Comparison of ENCODE assay signal across 28 cellular contexts in the genomic region with DNA sequence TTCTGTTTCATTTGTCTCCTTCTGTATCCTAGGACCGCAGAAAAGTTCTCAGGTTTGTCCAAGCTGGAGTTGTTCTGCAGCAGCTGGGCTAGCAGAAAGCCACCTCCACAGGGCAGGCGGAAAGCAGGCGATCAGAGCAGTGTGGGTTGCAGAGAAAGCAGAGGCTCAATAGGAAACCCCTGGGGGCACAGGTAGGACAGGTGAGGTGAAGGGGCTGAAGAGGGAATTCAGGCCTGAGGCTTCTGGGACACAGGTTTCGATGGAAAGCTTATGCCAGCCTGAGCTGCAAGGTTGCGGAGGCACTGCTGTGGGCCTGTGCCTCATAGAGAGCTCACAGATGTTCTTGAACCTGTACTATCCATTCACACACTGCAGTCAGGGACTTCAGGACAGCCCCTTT.
"Had no signal": no experiment of that assay in that cellular context is flagged by ENCODE, and none has a peak within 500 bp of the region (broad histone marks: within the 10 kb centered on the region; RNA-seq: fewer than 3 reads in every experiment).

No MANE protein-coding gene starts in this region.

- H3K27me3 Mint-ChIP-seq: activated CD4-positive, alpha-beta memory T cell treated with anti-CD3 and anti-CD28 coated beads, Interleukin-2, amount 10 ng/mL, durations not matched to agents 7 days and 5 days; activated CD8-positive, alpha-beta memory T cell treated with anti-CD3 and anti-CD28 coated beads, Interleukin-2, amount 10 ng/mL, durations not matched to agents 7 days and 5 days; activated naive CD4-positive, alpha-beta T cell treated with anti-CD3 and anti-CD28 coated beads, Interleukin-2, amount 10 ng/mL, durations not matched to agents 7 days and 5 days; stimulated activated naive CD8-positive, alpha-beta T cell treated with anti-CD3 and anti-CD28 coated beads, Interleukin-15, Interleukin-2, amounts not matched to agents 100 ng/mL and 50 ng/mL, for 24 hours had no signal

- H3K79me2 ChIP-seq: hepatocyte had no signal

- H3K27ac Mint-ChIP-seq: activated CD4-positive, alpha-beta memory T cell treated with anti-CD3 and anti-CD28 coated beads, Interleukin-2, amount 10 ng/mL, durations not matched to agents 7 days and 5 days; activated CD8-positive, alpha-beta memory T cell treated with anti-CD3 and anti-CD28 coated beads, Interleukin-2, amount 10 ng/mL, durations not matched to agents 7 days and 5 days; activated naive CD4-positive, alpha-beta T cell treated with anti-CD3 and anti-CD28 coated beads, Interleukin-2, amount 10 ng/mL, durations not matched to agents 7 days and 5 days; effector memory CD8-positive, alpha-beta T cell; natural killer cell treated with Interleukin-12 subunit alpha and Interleukin-12 subunit beta and Interleukin-15 and Interleukin-18, amount 100 ng/mL, for 72 hours; stimulated activated naive CD8-positive, alpha-beta T cell treated with anti-CD3 and anti-CD28 coated beads, Interleukin-15, Interleukin-2, amounts not matched to agents 100 ng/mL and 50 ng/mL, for 24 hours; T-helper 17 cell had no signal

- H3K9me3 ChIP-seq: colonic mucosa, esophagus muscularis mucosa, neutrophil, pancreas, thyroid gland, upper lobe of right lung had no signal

- DNase-seq: activated CD4-positive, alpha-beta memory T cell treated with anti-CD3 and anti-CD28 coated beads, Interleukin-2, amount 10 ng/mL, durations not matched to agents 7 days and 5 days; activated CD4-positive, alpha-beta T cell treated with anti-CD3 and anti-CD28 coated beads for 4 hours; activated CD4-positive, CD25-positive, alpha-beta regulatory T cell; activated CD8-positive, alpha-beta memory T cell treated with anti-CD3 and anti-CD28 coated beads, Interleukin-2, amount 10 ng/mL, durations not matched to agents 7 days and 5 days; activated effector memory CD4-positive, alpha-beta T cell treated with anti-CD3 and anti-CD28 coated beads, Interleukin-2, amount 50 U/mL, for 16 hours; activated naive CD4-positive, alpha-beta T cell treated with anti-CD3 and anti-CD28 coated beads, Interleukin-2, amount 10 ng/mL, durations not matched to agents 7 days and 5 days; activated T-cell treated with anti-CD3 and anti-CD28 coated beads for 4 hours; amygdala; colonic mucosa; dorsolateral prefrontal cortex; effector memory CD8-positive, alpha-beta T cell; glutamatergic neuron; left ventricle myocardium superior; mammary epithelial cell; midbrain; pancreas; small intestine; stimulated activated CD4-positive, alpha-beta T cell treated with anti-CD3 and anti-CD28 coated beads, Interleukin-15, amount 100 ng/mL, for 24 hours; substantia nigra; T-helper 17 cell; thyroid gland; upper lobe of right lung had no signal

- H3K4me3 ChIP-seq: colonic mucosa, dorsolateral prefrontal cortex, esophagus muscularis mucosa, hepatocyte, pancreas, thyroid gland, upper lobe of right lung had no signal

- H3K4me3 Mint-ChIP-seq: activated CD4-positive, alpha-beta memory T cell treated with anti-CD3 and anti-CD28 coated beads, Interleukin-2, amount 10 ng/mL, durations not matched to agents 7 days and 5 days; activated CD8-positive, alpha-beta memory T cell treated with anti-CD3 and anti-CD28 coated beads, Interleukin-2, amount 10 ng/mL, durations not matched to agents 7 days and 5 days; activated naive CD4-positive, alpha-beta T cell treated with anti-CD3 and anti-CD28 coated beads, Interleukin-2, amount 10 ng/mL, durations not matched to agents 7 days and 5 days; effector memory CD8-positive, alpha-beta T cell; natural killer cell treated with Interleukin-12 subunit alpha and Interleukin-12 subunit beta and Interleukin-15 and Interleukin-18, amount 100 ng/mL, for 72 hours; stimulated activated naive CD8-positive, alpha-beta T cell treated with anti-CD3 and anti-CD28 coated beads, Interleukin-15, Interleukin-2, amounts not matched to agents 100 ng/mL and 50 ng/mL, for 24 hours; T-helper 17 cell had no signal

- H3K4me2 ChIP-seq: hepatocyte had no signal

- H3K4me1 ChIP-seq: colonic mucosa, esophagus muscularis mucosa, pancreas, thyroid gland, upper lobe of right lung had no signal

- H3K36me3 ChIP-seq: colonic mucosa, esophagus muscularis mucosa, neutrophil, pancreas, thyroid gland, upper lobe of right lung had no signal

- H3K9me3 Mint-ChIP-seq: activated CD4-positive, alpha-beta memory T cell treated with anti-CD3 and anti-CD28 coated beads, Interleukin-2, amount 10 ng/mL, durations not matched to agents 7 days and 5 days; natural killer cell treated with Interleukin-12 subunit alpha and Interleukin-12 subunit beta and Interleukin-15 and Interleukin-18, amount 100 ng/mL, for 72 hours; stimulated activated naive CD8-positive, alpha-beta T cell treated with anti-CD3 and anti-CD28 coated beads, Interleukin-15, Interleukin-2, amounts not matched to agents 100 ng/mL and 50 ng/mL, for 24 hours had no signal

- ATAC-seq: activated CD8-positive, alpha-beta memory T cell treated with anti-CD3 and anti-CD28 coated beads, Interleukin-2, amount 10 ng/mL, durations not matched to agents 7 days and 5 days; effector memory CD8-positive, alpha-beta T cell; left ventricle myocardium superior; natural killer cell treated with Interleukin-12 subunit alpha and Interleukin-12 subunit beta and Interleukin-15 and Interleukin-18, amount 100 ng/mL, for 72 hours; pancreas; sciatic nerve; T-helper 17 cell; upper lobe of right lung had no signal

- H3K36me3 Mint-ChIP-seq: activated CD8-positive, alpha-beta memory T cell treated with anti-CD3 and anti-CD28 coated beads, Interleukin-2, amount 10 ng/mL, durations not matched to agents 7 days and 5 days; activated naive CD4-positive, alpha-beta T cell treated with anti-CD3 and anti-CD28 coated beads, Interleukin-2, amount 10 ng/mL, durations not matched to agents 7 days and 5 days; natural killer cell treated with Interleukin-12 subunit alpha and Interleukin-12 subunit beta and Interleukin-15 and Interleukin-18, amount 100 ng/mL, for 72 hours had no signal

- H3K27me3 ChIP-seq: colonic mucosa, dorsolateral prefrontal cortex, esophagus muscularis mucosa, hepatocyte, neutrophil, pancreas, thyroid gland, upper lobe of right lung had no signal

- H3K4me1 Mint-ChIP-seq: activated CD4-positive, alpha-beta memory T cell treated with anti-CD3 and anti-CD28 coated beads, Interleukin-2, amount 10 ng/mL, durations not matched to agents 7 days and 5 days; activated CD8-positive, alpha-beta memory T cell treated with anti-CD3 and anti-CD28 coated beads, Interleukin-2, amount 10 ng/mL, durations not matched to agents 7 days and 5 days; activated naive CD4-positive, alpha-beta T cell treated with anti-CD3 and anti-CD28 coated beads, Interleukin-2, amount 10 ng/mL, durations not matched to agents 7 days and 5 days had no signal

- H2AFZ ChIP-seq: hepatocyte had no signal

- H3K27ac ChIP-seq: colonic mucosa, dorsolateral prefrontal cortex, esophagus muscularis mucosa, hepatocyte, neutrophil, pancreas, thyroid gland, upper lobe of right lung had no signal
